ENCODE assay signal across 1 cellular context in the genomic region with DNA sequence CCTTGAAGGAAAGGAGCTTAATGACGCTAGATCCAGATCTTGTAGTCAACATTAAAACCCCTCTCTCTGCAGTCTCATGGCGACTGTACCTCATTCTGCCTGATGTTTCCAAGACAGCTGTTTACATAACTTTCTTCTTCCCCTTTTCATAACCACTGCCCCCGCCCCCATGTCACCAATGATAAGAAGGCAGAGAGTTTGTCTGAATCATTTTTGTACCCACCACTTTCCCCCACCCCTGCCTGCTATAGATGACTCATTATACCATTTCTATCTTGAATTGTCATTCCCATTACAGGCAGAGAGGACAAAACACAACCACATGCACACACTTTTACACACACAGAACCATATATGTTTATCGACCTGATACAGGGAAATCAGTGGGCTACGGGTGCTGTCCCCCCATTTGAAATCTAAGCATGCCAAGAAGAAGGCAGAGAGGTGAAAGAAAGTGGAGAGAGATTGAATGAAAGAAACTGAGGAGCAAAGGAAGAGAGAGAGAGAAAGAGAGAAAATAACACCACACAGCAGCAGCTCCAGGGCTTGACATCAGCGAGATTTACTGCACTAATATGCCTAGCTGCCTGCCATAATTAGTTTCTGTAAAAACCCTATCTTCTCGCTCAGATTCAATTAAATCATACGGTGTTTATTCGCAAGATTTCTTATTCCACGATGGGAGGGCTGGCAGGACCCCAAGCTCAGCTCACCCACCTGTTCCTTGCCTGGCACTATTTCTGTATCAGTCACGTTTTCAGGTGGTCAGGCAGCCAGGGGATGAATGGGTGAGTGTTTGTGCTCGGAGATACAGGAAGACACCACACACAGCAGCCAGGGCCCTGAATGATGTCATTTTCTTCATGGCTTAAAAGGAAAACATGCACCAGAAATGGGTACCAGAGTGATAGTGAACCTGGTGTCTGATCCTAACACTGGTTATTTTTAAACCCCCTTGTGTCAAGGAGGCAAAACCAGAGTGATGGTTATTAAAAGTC.
TF ChIP-seq lines count a peak whose summit lies in the region.

No MANE protein-coding gene starts in this region.

TF ChIP-seq in K562, 482 proteins besides CTCF, POLR2A, EP300 and RAD21 (continued from another document and continues in another):
- TF ChIP-seq GABPA (tag; conservative IDR thresholded peaks at IDR 0.05; ENCODE audit: low read depth) (no peak), RCOR1 (IDR thresholded peaks at IDR 0.05; ENCODE audit: borderline replicate concordance in 1 of 2, low read depth in 2 of 2, low read length in 2 of 2) (peak; percentile 36 to 40; a peak in 2 of 4 replicates), STAG1 (CRISPR knock-in tag; IDR thresholded peaks at IDR 0.05; ENCODE audit: borderline replicate concordance) (no peak), SIN3A (IDR thresholded peaks at IDR 0.05; ENCODE audit: borderline replicate concordance in 2 of 2, control insufficient read depth in 1 of 2, low read depth in 2 of 2, low read length in 2 of 2) (no peak), RBM25 (IDR thresholded peaks at IDR 0.05; ENCODE audit: low read depth, low read length, severe bottlenecking) (no peak), HDAC1 (IDR thresholded peaks at IDR 0.05) (no peak), BCL6 (CRISPR knock-in tag; IDR thresholded peaks at IDR 0.05) (no peak), MAZ (CRISPR knock-in tag; conservative IDR thresholded peaks at IDR 0.05 in 1 of 2, IDR thresholded peaks at IDR 0.05 in 1 of 2) (peak; percentile 38 to 45; a peak in 2 of 4 replicates), KDM4B (IDR thresholded peaks at IDR 0.05; ENCODE audit: borderline replicate concordance in 2 of 2, low read depth in 1 of 2) (no peak), HDAC6 (IDR thresholded peaks at IDR 0.05; ENCODE audit: low read depth, low read length) (no peak), CBX5 (IDR thresholded peaks at IDR 0.05; ENCODE audit: borderline replicate concordance, low read depth) (0 out of 2 replicates have a peak, but pooled peaks have one; percentile 41), ILK (tag; IDR thresholded peaks at IDR 0.05; ENCODE audit: borderline replicate concordance, low read depth) (no peak), BHLHE40 (IDR thresholded peaks at IDR 0.05; ENCODE audit: low read length) (peak; percentile 32; the same call in 1 of the 2 replicates), ETV1 (tag; conservative IDR thresholded peaks at IDR 0.05; ENCODE audit: low read depth) (no peak), ZNF347 (CRISPR knock-in tag; IDR thresholded peaks at IDR 0.05; ENCODE audit: low read depth) (no peak), PRMT5 (CRISPR knock-in tag; IDR thresholded peaks at IDR 0.05) (no peak), ZNF444 (CRISPR knock-in tag; IDR thresholded peaks at IDR 0.05) (no peak), U2AF2 (optimal IDR thresholded peaks at IDR 0.05; ENCODE audit: low read depth, low read length) (no peak), CEBPG (CRISPR knock-in tag; IDR thresholded peaks at IDR 0.05) (no peak), CEBPG (tag; conservative IDR thresholded peaks at IDR 0.05 in 1 of 2, IDR thresholded peaks at IDR 0.05 in 1 of 2) (no peak), OTX1 (CRISPR knock-in tag; IDR thresholded peaks at IDR 0.05) (no peak), TRIM24 (IDR thresholded peaks at IDR 0.05) (0 out of 4 replicates have a peak, but pooled peaks of 1 of the 2 experiments have one; percentile 12), GTF2E2 (tag; IDR thresholded peaks at IDR 0.05) (no peak), NFE2 (IDR thresholded peaks at IDR 0.05; ENCODE audit: low read depth) (peak; percentile 57; the same call in 1 of the 2 replicates), ZZZ3 (IDR thresholded peaks at IDR 0.05) (no peak), NR2F6 (CRISPR knock-in tag; IDR thresholded peaks at IDR 0.05) (no peak), RAD51 (IDR thresholded peaks at IDR 0.05; ENCODE audit: borderline replicate concordance, low read depth) (no peak), FOXK1 (CRISPR knock-in tag; IDR thresholded peaks at IDR 0.05; ENCODE audit: borderline replicate concordance) (no peak), CHD4 (IDR thresholded peaks at IDR 0.05; ENCODE audit: insufficient read depth, insufficient replicate concordance, low read depth, low read length, poor library complexity, severe bottlenecking) (no peak)
- TF ChIP-seq, protein P1, sequence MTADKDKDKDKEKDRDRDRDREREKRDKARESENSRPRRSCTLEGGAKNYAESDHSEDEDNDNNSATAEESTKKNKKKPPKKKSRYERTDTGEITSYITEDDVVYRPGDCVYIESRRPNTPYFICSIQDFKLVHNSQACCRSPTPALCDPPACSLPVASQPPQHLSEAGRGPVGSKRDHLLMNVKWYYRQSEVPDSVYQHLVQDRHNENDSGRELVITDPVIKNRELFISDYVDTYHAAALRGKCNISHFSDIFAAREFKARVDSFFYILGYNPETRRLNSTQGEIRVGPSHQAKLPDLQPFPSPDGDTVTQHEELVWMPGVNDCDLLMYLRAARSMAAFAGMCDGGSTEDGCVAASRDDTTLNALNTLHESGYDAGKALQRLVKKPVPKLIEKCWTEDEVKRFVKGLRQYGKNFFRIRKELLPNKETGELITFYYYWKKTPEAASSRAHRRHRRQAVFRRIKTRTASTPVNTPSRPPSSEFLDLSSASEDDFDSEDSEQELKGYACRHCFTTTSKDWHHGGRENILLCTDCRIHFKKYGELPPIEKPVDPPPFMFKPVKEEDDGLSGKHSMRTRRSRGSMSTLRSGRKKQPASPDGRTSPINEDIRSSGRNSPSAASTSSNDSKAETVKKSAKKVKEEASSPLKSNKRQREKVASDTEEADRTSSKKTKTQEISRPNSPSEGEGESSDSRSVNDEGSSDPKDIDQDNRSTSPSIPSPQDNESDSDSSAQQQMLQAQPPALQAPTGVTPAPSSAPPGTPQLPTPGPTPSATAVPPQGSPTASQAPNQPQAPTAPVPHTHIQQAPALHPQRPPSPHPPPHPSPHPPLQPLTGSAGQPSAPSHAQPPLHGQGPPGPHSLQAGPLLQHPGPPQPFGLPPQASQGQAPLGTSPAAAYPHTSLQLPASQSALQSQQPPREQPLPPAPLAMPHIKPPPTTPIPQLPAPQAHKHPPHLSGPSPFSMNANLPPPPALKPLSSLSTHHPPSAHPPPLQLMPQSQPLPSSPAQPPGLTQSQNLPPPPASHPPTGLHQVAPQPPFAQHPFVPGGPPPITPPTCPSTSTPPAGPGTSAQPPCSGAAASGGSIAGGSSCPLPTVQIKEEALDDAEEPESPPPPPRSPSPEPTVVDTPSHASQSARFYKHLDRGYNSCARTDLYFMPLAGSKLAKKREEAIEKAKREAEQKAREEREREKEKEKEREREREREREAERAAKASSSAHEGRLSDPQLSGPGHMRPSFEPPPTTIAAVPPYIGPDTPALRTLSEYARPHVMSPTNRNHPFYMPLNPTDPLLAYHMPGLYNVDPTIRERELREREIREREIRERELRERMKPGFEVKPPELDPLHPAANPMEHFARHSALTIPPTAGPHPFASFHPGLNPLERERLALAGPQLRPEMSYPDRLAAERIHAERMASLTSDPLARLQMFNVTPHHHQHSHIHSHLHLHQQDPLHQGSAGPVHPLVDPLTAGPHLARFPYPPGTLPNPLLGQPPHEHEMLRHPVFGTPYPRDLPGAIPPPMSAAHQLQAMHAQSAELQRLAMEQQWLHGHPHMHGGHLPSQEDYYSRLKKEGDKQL (CRISPR knock-in tag; IDR thresholded peaks at IDR 0.05; ENCODE audit: borderline replicate concordance) = no peak
- TF ChIP-seq, protein P2, sequence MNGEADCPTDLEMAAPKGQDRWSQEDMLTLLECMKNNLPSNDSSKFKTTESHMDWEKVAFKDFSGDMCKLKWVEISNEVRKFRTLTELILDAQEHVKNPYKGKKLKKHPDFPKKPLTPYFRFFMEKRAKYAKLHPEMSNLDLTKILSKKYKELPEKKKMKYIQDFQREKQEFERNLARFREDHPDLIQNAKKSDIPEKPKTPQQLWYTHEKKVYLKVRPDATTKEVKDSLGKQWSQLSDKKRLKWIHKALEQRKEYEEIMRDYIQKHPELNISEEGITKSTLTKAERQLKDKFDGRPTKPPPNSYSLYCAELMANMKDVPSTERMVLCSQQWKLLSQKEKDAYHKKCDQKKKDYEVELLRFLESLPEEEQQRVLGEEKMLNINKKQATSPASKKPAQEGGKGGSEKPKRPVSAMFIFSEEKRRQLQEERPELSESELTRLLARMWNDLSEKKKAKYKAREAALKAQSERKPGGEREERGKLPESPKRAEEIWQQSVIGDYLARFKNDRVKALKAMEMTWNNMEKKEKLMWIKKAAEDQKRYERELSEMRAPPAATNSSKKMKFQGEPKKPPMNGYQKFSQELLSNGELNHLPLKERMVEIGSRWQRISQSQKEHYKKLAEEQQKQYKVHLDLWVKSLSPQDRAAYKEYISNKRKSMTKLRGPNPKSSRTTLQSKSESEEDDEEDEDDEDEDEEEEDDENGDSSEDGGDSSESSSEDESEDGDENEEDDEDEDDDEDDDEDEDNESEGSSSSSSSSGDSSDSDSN (IDR thresholded peaks at IDR 0.05; ENCODE audit: borderline replicate concordance in 1 of 2, low read depth in 2 of 2, low read length in 2 of 2) = no peak
- TF ChIP-seq, protein P3, sequence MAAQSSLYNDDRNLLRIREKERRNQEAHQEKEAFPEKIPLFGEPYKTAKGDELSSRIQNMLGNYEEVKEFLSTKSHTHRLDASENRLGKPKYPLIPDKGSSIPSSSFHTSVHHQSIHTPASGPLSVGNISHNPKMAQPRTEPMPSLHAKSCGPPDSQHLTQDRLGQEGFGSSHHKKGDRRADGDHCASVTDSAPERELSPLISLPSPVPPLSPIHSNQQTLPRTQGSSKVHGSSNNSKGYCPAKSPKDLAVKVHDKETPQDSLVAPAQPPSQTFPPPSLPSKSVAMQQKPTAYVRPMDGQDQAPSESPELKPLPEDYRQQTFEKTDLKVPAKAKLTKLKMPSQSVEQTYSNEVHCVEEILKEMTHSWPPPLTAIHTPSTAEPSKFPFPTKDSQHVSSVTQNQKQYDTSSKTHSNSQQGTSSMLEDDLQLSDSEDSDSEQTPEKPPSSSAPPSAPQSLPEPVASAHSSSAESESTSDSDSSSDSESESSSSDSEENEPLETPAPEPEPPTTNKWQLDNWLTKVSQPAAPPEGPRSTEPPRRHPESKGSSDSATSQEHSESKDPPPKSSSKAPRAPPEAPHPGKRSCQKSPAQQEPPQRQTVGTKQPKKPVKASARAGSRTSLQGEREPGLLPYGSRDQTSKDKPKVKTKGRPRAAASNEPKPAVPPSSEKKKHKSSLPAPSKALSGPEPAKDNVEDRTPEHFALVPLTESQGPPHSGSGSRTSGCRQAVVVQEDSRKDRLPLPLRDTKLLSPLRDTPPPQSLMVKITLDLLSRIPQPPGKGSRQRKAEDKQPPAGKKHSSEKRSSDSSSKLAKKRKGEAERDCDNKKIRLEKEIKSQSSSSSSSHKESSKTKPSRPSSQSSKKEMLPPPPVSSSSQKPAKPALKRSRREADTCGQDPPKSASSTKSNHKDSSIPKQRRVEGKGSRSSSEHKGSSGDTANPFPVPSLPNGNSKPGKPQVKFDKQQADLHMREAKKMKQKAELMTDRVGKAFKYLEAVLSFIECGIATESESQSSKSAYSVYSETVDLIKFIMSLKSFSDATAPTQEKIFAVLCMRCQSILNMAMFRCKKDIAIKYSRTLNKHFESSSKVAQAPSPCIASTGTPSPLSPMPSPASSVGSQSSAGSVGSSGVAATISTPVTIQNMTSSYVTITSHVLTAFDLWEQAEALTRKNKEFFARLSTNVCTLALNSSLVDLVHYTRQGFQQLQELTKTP (IDR thresholded peaks at IDR 0.05; ENCODE audit: low read depth in 1 of 2, partially characterized antibody in 2 of 2) = peak in 1 of 2 experiments; percentile 17
- TF ChIP-seq, protein P4, sequence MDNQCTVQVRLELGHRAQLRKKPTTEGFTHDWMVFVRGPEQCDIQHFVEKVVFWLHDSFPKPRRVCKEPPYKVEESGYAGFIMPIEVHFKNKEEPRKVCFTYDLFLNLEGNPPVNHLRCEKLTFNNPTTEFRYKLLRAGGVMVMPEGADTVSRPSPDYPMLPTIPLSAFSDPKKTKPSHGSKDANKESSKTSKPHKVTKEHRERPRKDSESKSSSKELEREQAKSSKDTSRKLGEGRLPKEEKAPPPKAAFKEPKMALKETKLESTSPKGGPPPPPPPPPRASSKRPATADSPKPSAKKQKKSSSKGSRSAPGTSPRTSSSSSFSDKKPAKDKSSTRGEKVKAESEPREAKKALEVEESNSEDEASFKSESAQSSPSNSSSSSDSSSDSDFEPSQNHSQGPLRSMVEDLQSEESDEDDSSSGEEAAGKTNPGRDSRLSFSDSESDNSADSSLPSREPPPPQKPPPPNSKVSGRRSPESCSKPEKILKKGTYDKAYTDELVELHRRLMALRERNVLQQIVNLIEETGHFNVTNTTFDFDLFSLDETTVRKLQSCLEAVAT (IDR thresholded peaks at IDR 0.05) = no peak
- TF ChIP-seq, protein P5, sequence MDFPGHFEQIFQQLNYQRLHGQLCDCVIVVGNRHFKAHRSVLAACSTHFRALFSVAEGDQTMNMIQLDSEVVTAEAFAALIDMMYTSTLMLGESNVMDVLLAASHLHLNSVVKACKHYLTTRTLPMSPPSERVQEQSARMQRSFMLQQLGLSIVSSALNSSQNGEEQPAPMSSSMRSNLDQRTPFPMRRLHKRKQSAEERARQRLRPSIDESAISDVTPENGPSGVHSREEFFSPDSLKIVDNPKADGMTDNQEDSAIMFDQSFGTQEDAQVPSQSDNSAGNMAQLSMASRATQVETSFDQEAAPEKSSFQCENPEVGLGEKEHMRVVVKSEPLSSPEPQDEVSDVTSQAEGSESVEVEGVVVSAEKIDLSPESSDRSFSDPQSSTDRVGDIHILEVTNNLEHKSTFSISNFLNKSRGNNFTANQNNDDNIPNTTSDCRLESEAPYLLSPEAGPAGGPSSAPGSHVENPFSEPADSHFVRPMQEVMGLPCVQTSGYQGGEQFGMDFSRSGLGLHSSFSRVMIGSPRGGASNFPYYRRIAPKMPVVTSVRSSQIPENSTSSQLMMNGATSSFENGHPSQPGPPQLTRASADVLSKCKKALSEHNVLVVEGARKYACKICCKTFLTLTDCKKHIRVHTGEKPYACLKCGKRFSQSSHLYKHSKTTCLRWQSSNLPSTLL (IDR thresholded peaks at IDR 0.05) = no peak
- TF ChIP-seq, protein P6, sequence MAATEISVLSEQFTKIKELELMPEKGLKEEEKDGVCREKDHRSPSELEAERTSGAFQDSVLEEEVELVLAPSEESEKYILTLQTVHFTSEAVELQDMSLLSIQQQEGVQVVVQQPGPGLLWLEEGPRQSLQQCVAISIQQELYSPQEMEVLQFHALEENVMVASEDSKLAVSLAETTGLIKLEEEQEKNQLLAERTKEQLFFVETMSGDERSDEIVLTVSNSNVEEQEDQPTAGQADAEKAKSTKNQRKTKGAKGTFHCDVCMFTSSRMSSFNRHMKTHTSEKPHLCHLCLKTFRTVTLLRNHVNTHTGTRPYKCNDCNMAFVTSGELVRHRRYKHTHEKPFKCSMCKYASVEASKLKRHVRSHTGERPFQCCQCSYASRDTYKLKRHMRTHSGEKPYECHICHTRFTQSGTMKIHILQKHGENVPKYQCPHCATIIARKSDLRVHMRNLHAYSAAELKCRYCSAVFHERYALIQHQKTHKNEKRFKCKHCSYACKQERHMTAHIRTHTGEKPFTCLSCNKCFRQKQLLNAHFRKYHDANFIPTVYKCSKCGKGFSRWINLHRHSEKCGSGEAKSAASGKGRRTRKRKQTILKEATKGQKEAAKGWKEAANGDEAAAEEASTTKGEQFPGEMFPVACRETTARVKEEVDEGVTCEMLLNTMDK (IDR thresholded peaks at IDR 0.05; ENCODE audit: borderline replicate concordance, insufficient read depth, low read depth, low read length, poor library complexity, severe bottlenecking) = no peak
- TF ChIP-seq, protein P7, sequence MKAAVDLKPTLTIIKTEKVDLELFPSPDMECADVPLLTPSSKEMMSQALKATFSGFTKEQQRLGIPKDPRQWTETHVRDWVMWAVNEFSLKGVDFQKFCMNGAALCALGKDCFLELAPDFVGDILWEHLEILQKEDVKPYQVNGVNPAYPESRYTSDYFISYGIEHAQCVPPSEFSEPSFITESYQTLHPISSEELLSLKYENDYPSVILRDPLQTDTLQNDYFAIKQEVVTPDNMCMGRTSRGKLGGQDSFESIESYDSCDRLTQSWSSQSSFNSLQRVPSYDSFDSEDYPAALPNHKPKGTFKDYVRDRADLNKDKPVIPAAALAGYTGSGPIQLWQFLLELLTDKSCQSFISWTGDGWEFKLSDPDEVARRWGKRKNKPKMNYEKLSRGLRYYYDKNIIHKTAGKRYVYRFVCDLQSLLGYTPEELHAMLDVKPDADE (conservative IDR thresholded peaks at IDR 0.05; ENCODE audit: control insufficient read depth, low read depth, low read length) = no peak
